Comparison of ENCODE assay signal across 13 cellular contexts in genomic region chr3:43953814-43954241, GRCh38.
DNase-seq lines count a peak whose midpoint lies in the region; ATAC-seq and TF ChIP-seq lines count a peak whose summit lies in the region.
"Had no signal": no experiment of that assay in that cellular context is flagged by ENCODE, and none has a peak within 500 bp of the region (broad histone marks: within the 10 kb centered on the region; RNA-seq: fewer than 3 reads in every experiment).

No MANE protein-coding gene starts in this region.

- no peak for ATAC-seq in GM18511 (IDR thresholded peaks at IDR 0.05; ENCODE audit: unreplicated experiment)

- no peak overlapping the region for H3K4me3 ChIP-seq in AG10803 (ENCODE audit: low read length)
- H3K4me3 ChIP-seq: lower lobe of right lung had no signal

- peak; percentile 59 for DNase-seq in AG10803 (ENCODE audit: low read depth)
- DNase-seq in HT1080 (ENCODE audit: low read depth): peak; percentile 79
- DNase-seq in amniotic stem cell (lab: John Stamatoyannopoulos, UW): peak; percentile 1
- DNase-seq in lung microvascular endothelial cell (ENCODE audit: low read depth in 2 of 2): peak; percentile 6 to 8
- no peak for DNase-seq in activated CD4-positive, alpha-beta T cell treated with anti-CD3 and anti-CD28 coated beads for 4 hours
- DNase-seq in stimulated activated CD4-positive, alpha-beta T cell treated with anti-CD3 and anti-CD28 coated beads, Interleukin-4, amount 100 ng/mL, for 4 hours: no peak
- no peak for DNase-seq in SKM-1 (lab: John Stamatoyannopoulos, UW; ENCODE audit: unreplicated experiment)
- DNase-seq: activated effector memory CD4-positive, alpha-beta T cell treated with Interleukin-2 at 50 U/mL for 16 hours; CD4-positive, alpha-beta memory T cell; lower lobe of right lung; NCI-H82; WERI-Rb-1 had no signal

- no peak for TF ChIP-seq CTCF in AG10803 (conservative IDR thresholded peaks at IDR 0.05; ENCODE audit: low read length)

Comparison
In these comparisons a context has a peak if more than half of its experiments do, and no peak if none do; other contexts are left out.
1. DNase-seq: peak in AG10803 (single experiment), HT1080 (single experiment), amniotic stem cell (single experiment) and lung microvascular endothelial cell (2 of 2); none in activated CD4-positive, alpha-beta T cell treated with anti-CD3 and anti-CD28 coated beads for 4 hours (0 of 2), stimulated activated CD4-positive, alpha-beta T cell treated with anti-CD3 and anti-CD28 coated beads, Interleukin-4, amount 100 ng/mL, for 4 hours (0 of 2) and SKM-1 (single experiment).